In genomic region chr16:66656547-66656946, GRCh38 we compare ENCODE assay signal across 21 cellular contexts.
"Had no signal": no experiment of that assay in that cellular context is flagged by ENCODE, and none has a peak within 500 bp of the region (broad histone marks: within the 10 kb centered on the region; RNA-seq: fewer than 3 reads in every experiment).

No MANE protein-coding gene starts in this region.

- H3K9me3 ChIP-seq: adrenal gland, neutrophil, sigmoid colon, tibial artery had no signal

- H3K27ac ChIP-seq: coronary artery, hepatocyte, neutrophil, sigmoid colon, tibial artery had no signal

- H3K4me3 ChIP-seq: adrenal gland, coronary artery, hepatocyte, lung, sigmoid colon, tibial artery had no signal

- H3K4me2 ChIP-seq: hepatocyte had no signal

- FAIRE-seq: islet of Langerhans had no signal

- H3K27me3 ChIP-seq: adrenal gland, hepatocyte, neutrophil, sigmoid colon, tibial artery had no signal

- H3K36me3 ChIP-seq: adrenal gland, neutrophil, sigmoid colon, tibial artery had no signal

- ATAC-seq: activated CD4-positive, CD25-positive, alpha-beta regulatory T cell treated with anti-CD3 and anti-CD28 coated beads, Interleukin-2, amount 50 U/mL, for 24 hours; activated naive CD4-positive, alpha-beta T cell treated with anti-CD3 and anti-CD28 coated beads, Interleukin-2, amount 50 U/mL, for 72 hours; esophagus mucosa; natural killer cell treated with Interleukin-12 subunit alpha and Interleukin-12 subunit beta and Interleukin-15 and Interleukin-18, amount 100 ng/mL, for 72 hours had no signal

- DNase-seq: activated CD4-positive, alpha-beta T cell treated with anti-CD3 and anti-CD28 coated beads, Interleukin-2, amount 50 U/mL, for 1 hour; activated CD8-positive, alpha-beta memory T cell treated with anti-CD3 and anti-CD28 coated beads, Interleukin-2, amount 50 U/mL, for 4 hours; activated gamma-delta T cell treated with Interleukin-2 at 50 U/mL for 16 hours; central memory CD4-positive, alpha-beta T cell; effector CD8-positive, alpha-beta T cell; stimulated activated CD4-positive, alpha-beta T cell treated with anti-CD3 and anti-CD28 coated beads, Interleukin-2, amount 100 ng/mL, for 24 hours; stimulated activated naive CD4-positive, alpha-beta T cell treated with Interleukin-2 at 50 U/mL for 16 hours; T-helper 1 cell; T1000; tibial artery had no signal
